In the genomic region with DNA sequence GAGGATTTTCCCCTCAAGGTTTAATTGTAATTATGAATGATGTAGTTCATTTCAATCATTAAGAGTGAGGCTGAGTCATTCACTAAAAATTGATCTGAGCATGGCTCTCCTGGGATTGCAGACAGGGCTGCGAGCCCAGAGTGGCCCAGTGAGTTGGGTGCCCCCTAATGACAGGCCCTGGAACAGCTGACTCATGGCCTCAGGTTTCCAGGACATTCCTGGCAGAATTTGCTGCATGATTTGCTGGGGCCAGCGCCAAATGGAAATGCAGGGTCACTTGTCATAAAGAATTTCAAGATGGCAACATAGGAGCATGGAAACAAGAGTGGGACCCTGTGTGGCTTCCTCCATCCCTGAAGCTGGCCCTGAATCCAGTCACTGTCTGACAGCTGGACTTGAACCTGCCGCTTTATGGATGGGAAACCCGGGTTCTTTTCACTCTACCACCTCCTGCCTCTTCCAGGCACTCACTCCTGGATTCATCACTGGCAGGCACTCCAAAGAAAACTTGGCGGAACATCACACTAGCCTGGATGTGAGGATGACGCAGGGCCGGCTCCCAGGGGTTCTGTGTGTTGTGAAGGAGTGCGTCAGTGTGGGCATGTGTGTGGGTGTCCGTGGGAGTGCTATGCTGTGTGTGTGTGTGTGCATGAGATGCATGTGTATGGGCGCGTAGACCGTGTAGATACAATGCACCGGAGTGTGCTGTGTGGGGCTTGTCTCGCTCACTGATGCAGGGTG, we compare ENCODE assay signal across 9 cellular contexts. TPM values are rescaled to one million over a fixed set of nuclear protein-coding genes. Genes with fewer than 3 reads are reported as not detected.
DNase-seq lines count a peak whose midpoint lies in the region; ATAC-seq, FAIRE-seq and TF ChIP-seq lines count a peak whose summit lies in the region.
"Had no signal": no experiment of that assay in that cellular context is flagged by ENCODE, and none has a peak within 500 bp of the region (broad histone marks: within the 10 kb centered on the region; RNA-seq: fewer than 3 reads in every experiment).

No MANE protein-coding gene starts in this region.

- no peak for TF ChIP-seq POLR2A in spleen (IDR thresholded peaks at IDR 0.05)

- FAIRE-seq in HTR-8/SVneo (lab: Jason Lieb, UNC), result peak; percentile 89

- H3K27me3 Mint-ChIP-seq in glutamatergic neuron (ENCODE audit: unreplicated experiment), result peaks cover 5% of the 10 kb centered on the region

- H3K36me3 ChIP-seq in DND-41 (ENCODE audit: insufficient read depth, low read length), result no peaks in the 10 kb centered on the region
- no peaks in the 10 kb centered on the region for H3K36me3 ChIP-seq in SJCRH30
- H3K36me3 ChIP-seq in spleen, result no peaks in the 10 kb centered on the region

- H3K9me3 Mint-ChIP-seq in glutamatergic neuron (ENCODE audit: unreplicated experiment), result peaks cover 4% of the 10 kb centered on the region

- H3K9me3 ChIP-seq in DND-41 (ENCODE audit: insufficient read depth, low read length, severe bottlenecking) (no peaks in the 10 kb centered on the region), SJCRH30 (replicated peaks) (no peaks in the 10 kb centered on the region), spleen (no peaks in the 10 kb centered on the region)

- H3K4me3 ChIP-seq in DND-41 (ENCODE audit: low read depth in 1 of 2, low read length in 2 of 2) (no peak overlapping the region), SJCRH30 (no peak overlapping the region), spleen (no peak overlapping the region)

- WGBS in spleen, 5 donors, result 88 to 91% (median 90%) methylated on average over 14 of the region's 14 CpGs

- H3K27ac ChIP-seq in DND-41 (ENCODE audit: low read length) (no peak overlapping the region), SJCRH30 (no peak overlapping the region), spleen (no peak overlapping the region)

- H3K27ac Mint-ChIP-seq in glutamatergic neuron (ENCODE audit: unreplicated experiment), result peak overlapping the region; percentile 62

- intact Hi-C loops in spleen (cut with DNase I; ENCODE audit: low total_unique reads), result no loop called here

- no peak overlapping the region for H3K4me3 Mint-ChIP-seq in glutamatergic neuron (ENCODE audit: unreplicated experiment)

- no peak overlapping the region for H3K4me2 ChIP-seq in DND-41 (ENCODE audit: insufficient read depth, low read length)

- H3K79me2 ChIP-seq in DND-41 (ENCODE audit: insufficient read depth, low read length), result no peaks in the 10 kb centered on the region

- ATAC-seq in DND-41 (ENCODE audit: insufficient read depth, low read depth), result no peak

- no peaks in the 10 kb centered on the region for H3K4me1 ChIP-seq in DND-41 (ENCODE audit: insufficient read depth, low read length)
- no peaks in the 10 kb centered on the region; the same call in 1 of the 2 replicates for H3K4me1 ChIP-seq in SJCRH30
- peaks cover 0 to 42% (median 9%) of the 10 kb centered on the region in 6 donors for H3K4me1 ChIP-seq in spleen

- H4K20me1 ChIP-seq in DND-41 (ENCODE audit: insufficient read depth, low read length), result no peaks in the 10 kb centered on the region

- no peak overlapping the region for H2AFZ ChIP-seq in DND-41 (ENCODE audit: low read depth, low read length)

- H3K4me1 Mint-ChIP-seq in glutamatergic neuron (ENCODE audit: low read depth, unreplicated experiment), result peaks cover 5% of the 10 kb centered on the region

- no peak overlapping the region for H3K9ac ChIP-seq in DND-41 (ENCODE audit: low read depth, low read length)

- peak; percentile 20 for DNase-seq in DND-41
- DNase-seq in HTR-8/SVneo (ENCODE audit: insufficient read length, low spot score), result peak; percentile 71
- peak; percentile 55 to 73 for DNase-seq in SJCRH30
- peak; percentile 72 for DNase-seq in glutamatergic neuron
- DNase-seq in spleen, result peak; percentile 56
- no peak for DNase-seq in mesenteric fat pad (ENCODE audit: low spot score)
- DNase-seq in cerebellar nuclear complex (lab: John Stamatoyannopoulos, UW), result no peak
- no peak for DNase-seq in NK-92 (lab: John Stamatoyannopoulos, UW; ENCODE audit: unreplicated experiment)

- no peaks in the 10 kb centered on the region for H3K27me3 ChIP-seq in DND-41 (ENCODE audit: insufficient read depth, low read length, poor library complexity)
- H3K27me3 ChIP-seq in SJCRH30, result peaks cover 10% of the 10 kb centered on the region
- H3K27me3 ChIP-seq in spleen (replicated peaks in 1 of 7), result no peaks in the 10 kb centered on the region

- TF ChIP-seq CTCF in DND-41 (IDR thresholded peaks at IDR 0.05; ENCODE audit: borderline replicate concordance, extremely low read depth, low read length, poor library complexity, severe bottlenecking) (peak; percentile 57), glutamatergic neuron (IDR thresholded peaks at IDR 0.05; ENCODE audit: partially characterized antibody, unreplicated experiment) (peak; percentile 52), spleen (IDR thresholded peaks at IDR 0.05 in 8 of 11, conservative IDR thresholded peaks at IDR 0.05 in 3 of 11) (peak in 5 of 11 experiments; percentile 15 to 30 (median 25))

- no peaks in the 10 kb centered on the region for H3K36me3 Mint-ChIP-seq in glutamatergic neuron (ENCODE audit: unreplicated experiment)

RNA-seq across cellular contexts. Expression of a gene that starts 15.2 kb away (rescaled TPM):
- 0.08 TPM in 1 of 2 replicates, not detected in the other for total RNA-seq in SJCRH30 (2014; rRNA removed; shearing (Covaris generic))
- total RNA-seq in glutamatergic neuron (ENCODE audit: unreplicated experiment), result 0.47 TPM
- 1 to 10 TPM in 1 of 7 donors, under 1 TPM in 6; 0.19 to 1.6 (median 0.34) TPM for total RNA-seq in spleen
- polyA plus RNA-seq in spleen, result under 1 TPM; 0.06 to 0.17 (median 0.16) TPM
- total RNA-seq in mesenteric fat pad, result 0.26 TPM
- polyA plus RNA-seq: neural cell had no signal

Comparison
In these comparisons a context has a peak if more than half of its experiments do, and no peak if none do; other contexts are left out.
1. DNase-seq: peak in DND-41 (single experiment), HTR-8/SVneo (single experiment), SJCRH30 (2 of 2), glutamatergic neuron (single experiment) and spleen (single experiment); none in mesenteric fat pad (single experiment), cerebellar nuclear complex (0 of 2) and NK-92 (single experiment).